In the genomic region with DNA sequence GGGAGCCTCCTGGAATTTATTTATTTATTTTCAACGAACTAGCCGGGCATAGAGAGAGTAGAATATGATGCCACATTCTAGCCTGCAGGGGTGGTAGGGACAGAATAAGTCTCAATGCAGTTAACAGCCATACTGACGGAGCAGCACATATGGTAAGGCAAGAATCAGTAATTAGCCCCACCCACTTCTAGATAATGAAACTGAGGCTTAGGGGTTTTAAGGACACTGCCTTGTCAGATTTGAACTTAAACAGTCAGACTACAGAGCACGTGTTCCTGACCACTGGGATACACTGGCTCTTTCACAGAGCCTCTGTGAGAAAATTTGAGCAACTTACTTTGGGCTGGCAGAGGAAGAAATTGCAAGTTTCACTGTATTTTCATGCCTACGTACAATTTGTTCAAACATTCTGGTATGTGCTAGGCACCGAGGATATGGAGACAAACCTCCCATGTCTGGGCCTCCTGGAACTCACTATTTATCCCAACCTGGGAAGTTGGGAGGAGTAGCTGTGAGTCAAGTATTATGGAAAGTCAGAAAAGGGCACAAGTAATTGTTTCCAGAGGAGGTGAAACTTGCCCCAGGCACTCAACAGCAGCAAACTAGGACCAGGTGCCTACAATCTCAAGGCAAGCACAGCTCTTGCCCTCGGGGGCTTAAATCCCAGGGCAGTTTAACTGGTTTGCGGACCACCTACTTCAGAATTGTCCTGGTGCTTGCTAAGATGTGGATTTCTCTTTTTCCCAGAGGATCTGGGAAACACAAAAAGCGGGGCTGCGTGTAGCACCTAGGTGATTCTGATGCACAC, we compare ENCODE assay signal across 8 cellular contexts. TPM values are rescaled to one million over a fixed set of nuclear protein-coding genes. Genes with fewer than 3 reads are reported as not detected.
DNase-seq lines count a peak whose midpoint lies in the region; ATAC-seq and TF ChIP-seq lines count a peak whose summit lies in the region.

No MANE protein-coding gene starts in this region.

- TF ChIP-seq CTCF in right atrium auricular region (IDR thresholded peaks at IDR 0.05) = no peak
- TF ChIP-seq CTCF in activated CD8-positive, alpha-beta T cell treated with anti-CD3 and anti-CD28 coated beads for 36 hours (IDR thresholded peaks at IDR 0.05) = no peak

- peaks cover 4% of the 10 kb centered on the region for H3K27me3 Mint-ChIP-seq in activated CD8-positive, alpha-beta T cell treated with anti-CD3 and anti-CD28 coated beads for 36 hours
- peaks cover 4 to 18% (median 5%) of the 10 kb centered on the region in 3 donors for H3K27me3 Mint-ChIP-seq in immature natural killer cell (ENCODE audit: low read depth in 3 of 3)

- H3K9me3 ChIP-seq in right atrium auricular region (no peaks in the 10 kb centered on the region), subcutaneous abdominal adipose tissue (ENCODE audit: control insufficient read depth in 5 of 5, low read length in 5 of 5) (no peaks in the 10 kb centered on the region)

- no peak for ATAC-seq in left cardiac atrium
- ATAC-seq in activated CD8-positive, alpha-beta T cell treated with anti-CD3 and anti-CD28 coated beads for 36 hours = no peak
- ATAC-seq in esophagus mucosa = no peak
- ATAC-seq in HG02798 (IDR thresholded peaks at IDR 0.05; ENCODE audit: poor library complexity, unreplicated experiment) = no peak

- peaks cover 43% of the 10 kb centered on the region for H3K4me1 Mint-ChIP-seq in activated CD8-positive, alpha-beta T cell treated with anti-CD3 and anti-CD28 coated beads for 36 hours (ENCODE audit: low read depth)
- H3K4me1 Mint-ChIP-seq in immature natural killer cell = peaks cover 21 to 26% of the 10 kb centered on the region in 2 donors

- intact Hi-C loops in left cardiac atrium (cut with DNase I) = loop anchor here (2.0 to 10.0 kb wide), 4 partner anchors 49 to 491 kb away; a partner anchor contains a TSS
- intact Hi-C loops in activated CD8-positive, alpha-beta T cell treated with anti-CD3 and anti-CD28 coated beads for 36 hours (cut with micrococcal nuclease) = no loop called here

- peak overlapping the region; percentile 20 for H3K4me3 Mint-ChIP-seq in activated CD8-positive, alpha-beta T cell treated with anti-CD3 and anti-CD28 coated beads for 36 hours
- peak overlapping the region; percentile 51 to 71 (median 62) for H3K4me3 Mint-ChIP-seq in immature natural killer cell

- H3K27ac ChIP-seq in right atrium auricular region = peak overlapping the region; percentile 79 to 98
- peak overlapping the region; percentile 89 for H3K27ac ChIP-seq in subcutaneous abdominal adipose tissue (ENCODE audit: low read depth, low read length)

- H3K4me1 ChIP-seq in right atrium auricular region (peaks cover 0 to 28% of the 10 kb centered on the region in 2 donors), subcutaneous abdominal adipose tissue (ENCODE audit: control insufficient read depth in 5 of 5, insufficient read depth in 5 of 5, low read length in 5 of 5) (peaks cover 4 to 43% (median 27%) of the 10 kb centered on the region in 5 donors)

- H3K36me3 Mint-ChIP-seq in activated CD8-positive, alpha-beta T cell treated with anti-CD3 and anti-CD28 coated beads for 36 hours (ENCODE audit: low read depth) = peaks cover 2% of the 10 kb centered on the region
- no peaks in the 10 kb centered on the region for H3K36me3 Mint-ChIP-seq in immature natural killer cell

- POLR2A ChIA-PET in activated CD8-positive, alpha-beta T cell treated with anti-CD3 and anti-CD28 coated beads for 36 hours (lab: Charles Lee) = interaction anchor here (1.0 kb wide), 1 partner anchor 288 kb away, joined by 3 read pairs; no protein-coding TSS in a partner anchor

- no peak overlapping the region for H3K4me3 ChIP-seq in right atrium auricular region
- peak overlapping the region in 2 of 5 donors; percentile 1 to 27 for H3K4me3 ChIP-seq in subcutaneous abdominal adipose tissue (ENCODE audit: low read depth in 1 of 5, low read length in 5 of 5)

- no peak overlapping the region for H3K27ac Mint-ChIP-seq in activated CD8-positive, alpha-beta T cell treated with anti-CD3 and anti-CD28 coated beads for 36 hours
- H3K27ac Mint-ChIP-seq in immature natural killer cell = peak overlapping the region in 4 of 6 donors; percentile 20 to 82 (median 54)

- CTCF ChIA-PET in activated CD8-positive, alpha-beta T cell treated with anti-CD3 and anti-CD28 coated beads for 36 hours (lab: Charles Lee) = no interaction called here

- H3K36me3 ChIP-seq in right atrium auricular region (no peaks in the 10 kb centered on the region), subcutaneous abdominal adipose tissue (ENCODE audit: control insufficient read depth in 5 of 5, insufficient read depth in 5 of 5, low read length in 5 of 5) (no peaks in the 10 kb centered on the region)

- H3K27me3 ChIP-seq in right atrium auricular region (no peaks in the 10 kb centered on the region), subcutaneous abdominal adipose tissue (ENCODE audit: control insufficient read depth in 5 of 5, insufficient read depth in 4 of 5, low read length in 5 of 5) (no peaks in the 10 kb centered on the region)

- DNase-seq in right atrium auricular region (ENCODE audit: low spot score) = no peak
- no peak for DNase-seq in left cardiac atrium
- no peak for DNase-seq in activated CD8-positive, alpha-beta T cell treated with anti-CD3 and anti-CD28 coated beads for 36 hours
- no peak for DNase-seq in immature natural killer cell
- DNase-seq in stimulated activated CD4-positive, alpha-beta T cell treated with anti-CD3 and anti-CD28 coated beads, Interleukin-2, amount 100 ng/mL, for 24 hours = no peak

- H3K9me3 Mint-ChIP-seq in activated CD8-positive, alpha-beta T cell treated with anti-CD3 and anti-CD28 coated beads for 36 hours = no peaks in the 10 kb centered on the region
- no peaks in the 10 kb centered on the region for H3K9me3 Mint-ChIP-seq in immature natural killer cell

- H3K9ac ChIP-seq in subcutaneous abdominal adipose tissue (ENCODE audit: low read length in 5 of 5) = peak overlapping the region in 3 of 5 donors; percentile 28 to 48 (median 39)

RNA-seq across cellular contexts. Expression of a gene that starts 1.6 kb away (rescaled TPM):
- total RNA-seq in right atrium auricular region (100 to 1,000 TPM; 236 to 265 TPM), left cardiac atrium (100 to 1,000 TPM; 164 to 263 TPM), esophagus mucosa (56.8 TPM)
- 10 to 100 TPM; 19.7 to 21.8 TPM for total RNA-seq in activated CD8-positive, alpha-beta T cell treated with anti-CD3 and anti-CD28 coated beads for 36 hours
- polyA plus RNA-seq in immature natural killer cell = 1 to 10 TPM in 2 of 3 donors, under 1 TPM in 1; 0.81 to 1.6 (median 1.3) TPM
